19 cellular contexts compared by ENCODE assay signal in the genomic region with DNA sequence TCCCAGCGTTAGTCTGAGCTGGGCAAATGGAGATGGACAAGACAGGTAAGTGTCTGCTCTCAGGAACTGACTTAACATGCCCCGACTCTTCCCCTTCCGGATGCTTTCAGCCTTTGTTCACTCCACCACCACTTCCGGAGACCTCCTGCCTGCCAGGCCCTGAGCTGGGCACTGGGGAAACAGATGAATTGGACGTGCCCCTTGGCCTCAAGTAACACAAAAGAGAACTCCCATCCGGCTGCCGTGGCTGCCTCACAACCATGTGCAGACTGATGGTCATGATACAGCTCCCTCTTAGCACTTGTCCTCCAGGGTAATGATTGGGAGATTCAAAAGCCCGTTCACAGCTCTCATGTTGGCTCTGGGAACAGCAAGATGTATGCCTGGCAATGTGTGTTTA.
"Had no signal": no experiment of that assay in that cellular context is flagged by ENCODE, and none has a peak within 500 bp of the region (broad histone marks: within the 10 kb centered on the region; RNA-seq: fewer than 3 reads in every experiment).

No MANE protein-coding gene starts in this region.

- H3K27ac ChIP-seq: adrenal gland, dorsolateral prefrontal cortex, foreskin keratinocyte, heart left ventricle, right atrium auricular region, transverse colon had no signal

- FAIRE-seq: endometrium, islet of Langerhans, small intestine had no signal

- H3K9me3 ChIP-seq: adrenal gland, heart left ventricle, left lung, right atrium auricular region, transverse colon had no signal

- H3K9me3 Mint-ChIP-seq: activated CD4-positive, alpha-beta memory T cell treated with anti-CD3 and anti-CD28 coated beads for 36 hours; activated T-helper 1 cell treated with anti-CD3 and anti-CD28 coated beads, Interleukin-12 subunit alpha, Interleukin-12 subunit beta, Interleukin-2, Interleukin-4 antibody, amounts not matched to agents 30 ng/mL and 10 ng/mL and 1 ng/mL, durations not matched to agents 14 hours and 24 hours and 36 hours; stimulated activated memory B cell treated with anti-CD40 and anti-IgM and Interleukin-4, amounts not matched to agents 10 μg/mL and 1 μg/mL and 100 μg/mL, for 72 hours had no signal

- H3K4me3 ChIP-seq: adrenal gland, dorsolateral prefrontal cortex, heart left ventricle, left lung, right atrium auricular region, transverse colon had no signal

- H3K27me3 ChIP-seq: adrenal gland, dorsolateral prefrontal cortex, foreskin keratinocyte, heart left ventricle, left lung, right atrium auricular region, transverse colon had no signal

- H3K27me3 Mint-ChIP-seq: activated CD4-positive, alpha-beta memory T cell treated with anti-CD3 and anti-CD28 coated beads for 36 hours; stimulated activated memory B cell treated with anti-CD40 and anti-IgM and Interleukin-4, amounts not matched to agents 10 μg/mL and 1 μg/mL and 100 μg/mL, for 72 hours had no signal

- H3K4me3 Mint-ChIP-seq: activated CD4-positive, alpha-beta memory T cell treated with anti-CD3 and anti-CD28 coated beads for 36 hours; activated T-helper 1 cell treated with anti-CD3 and anti-CD28 coated beads, Interleukin-12 subunit alpha, Interleukin-12 subunit beta, Interleukin-2, Interleukin-4 antibody, amounts not matched to agents 30 ng/mL and 10 ng/mL and 1 ng/mL, durations not matched to agents 14 hours and 24 hours and 36 hours; stimulated activated memory B cell treated with anti-CD40 and anti-IgM and Interleukin-4, amounts not matched to agents 10 μg/mL and 1 μg/mL and 100 μg/mL, for 72 hours had no signal

- H3K4me1 ChIP-seq: foreskin keratinocyte, transverse colon had no signal

- DNase-seq: activated CD4-positive, alpha-beta memory T cell treated with anti-CD3 and anti-CD28 coated beads for 36 hours; activated CD8-positive, alpha-beta memory T cell treated with anti-CD3 and anti-CD28 coated beads, Interleukin-2, amount 50 U/mL, for 48 hours; activated naive CD4-positive, alpha-beta T cell; adrenal gland; cerebellar nuclear complex; dorsolateral prefrontal cortex; foreskin keratinocyte; left lung; SIG-M5; small intestine; substantia nigra; T-helper 2 cell; transverse colon had no signal

- ATAC-seq: foreskin keratinocyte; heart left ventricle; left lung; stimulated activated memory B cell treated with anti-CD40 and anti-IgM and Interleukin-4, amounts not matched to agents 10 μg/mL and 1 μg/mL and 100 μg/mL, for 72 hours had no signal

- H3K27ac Mint-ChIP-seq: activated CD4-positive, alpha-beta memory T cell treated with anti-CD3 and anti-CD28 coated beads for 36 hours; activated T-helper 1 cell treated with anti-CD3 and anti-CD28 coated beads, Interleukin-12 subunit alpha, Interleukin-12 subunit beta, Interleukin-2, Interleukin-4 antibody, amounts not matched to agents 30 ng/mL and 10 ng/mL and 1 ng/mL, durations not matched to agents 14 hours and 24 hours and 36 hours; stimulated activated memory B cell treated with anti-CD40 and anti-IgM and Interleukin-4, amounts not matched to agents 10 μg/mL and 1 μg/mL and 100 μg/mL, for 72 hours had no signal
